In genomic region chr6:14439419-14439818, GRCh38 we compare ENCODE assay signal across 1 cellular context.
TF ChIP-seq lines count a peak whose summit lies in the region.

No MANE protein-coding gene starts in this region.

TF ChIP-seq in H1, 55 proteins besides CTCF, POLR2A, EP300 and RAD21 (continued from another document):
- TF ChIP-seq PHF8 (conservative IDR thresholded peaks at IDR 0.05; ENCODE audit: low read depth, low read length) = no peak
